8 cellular contexts compared by ENCODE assay signal in the genomic region with DNA sequence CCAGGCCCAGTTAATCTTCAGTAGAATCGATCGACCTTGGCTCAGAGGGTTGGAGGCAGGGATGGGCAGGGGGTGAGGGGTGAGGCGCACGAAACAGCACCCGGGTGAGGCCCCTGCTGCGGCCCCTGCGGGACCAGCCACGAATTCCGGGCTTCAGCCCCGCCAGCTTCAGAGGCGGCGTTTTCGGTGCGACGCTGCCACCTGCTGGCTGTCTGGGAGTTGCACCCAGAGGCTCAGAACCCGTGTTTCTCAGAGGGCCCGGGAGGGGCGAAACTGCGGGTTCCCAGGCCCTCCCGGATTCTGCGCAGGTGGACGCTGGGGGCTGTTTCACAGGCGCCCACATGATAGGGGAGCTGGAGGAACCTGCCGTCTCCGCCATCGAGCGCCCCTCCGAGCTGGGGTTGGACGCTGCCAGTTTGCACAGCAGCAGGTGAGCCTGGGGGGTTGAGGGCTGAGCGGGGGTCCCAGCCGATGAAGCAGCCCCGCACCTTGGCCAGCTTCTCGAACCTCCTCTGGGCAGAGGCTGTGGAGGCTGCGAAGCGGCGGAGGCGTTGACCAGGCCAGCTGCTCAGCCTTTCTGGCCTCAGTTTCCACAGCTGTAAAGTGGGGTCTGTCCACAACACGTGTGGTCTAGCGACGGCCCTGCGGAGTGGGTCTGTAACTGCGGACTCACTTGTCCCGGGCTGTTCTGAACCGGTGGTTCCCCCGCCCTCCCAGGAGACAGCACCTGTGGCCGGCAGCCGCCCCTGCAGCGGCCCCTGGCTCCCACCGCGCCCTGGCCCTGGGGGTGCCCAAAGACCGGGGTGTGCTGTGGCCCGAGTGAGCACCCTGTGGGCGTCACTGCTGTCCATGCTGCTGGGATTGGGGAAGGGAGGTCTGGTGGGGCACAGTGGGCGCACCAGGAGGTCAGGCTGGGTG. TPM values are rescaled to one million over a fixed set of nuclear protein-coding genes. Genes with fewer than 3 reads are reported as not detected.
A peak's percentile ranks its signal among the peaks of the same experiment; 100 is the strongest.
DNase-seq lines count a peak whose midpoint lies in the region; ATAC-seq and TF ChIP-seq lines count a peak whose summit lies in the region.

No MANE protein-coding gene starts in this region.

- H3K4me3 ChIP-seq in HUES48 (ENCODE audit: low read depth, low read length) (peak overlapping the region; percentile 49), PC-9 (no peak overlapping the region), fibroblast of mammary gland (ENCODE audit: control insufficient read depth, low read depth, low read length) (no peak overlapping the region), thoracic aorta (peak overlapping the region; percentile 43)

- POLR2A ChIA-PET in PC-9 (lab: Charles Lee; ENCODE audit: unreplicated experiment), result interaction anchor here (0.6 kb wide), 1 partner anchor 619 kb away, joined by 5 read pairs; no protein-coding TSS in a partner anchor

- DNase-seq in DMS79 treated with DMSO at 0.1 percent for 48 hours (lab: John Stamatoyannopoulos, UW) (peak; percentile 78), PC-9 (peak; percentile 60 to 79), fibroblast of mammary gland (ENCODE audit: low read depth) (peak; percentile 45), non-pigmented ciliary epithelial cell (ENCODE audit: low read depth) (peak; percentile 11), thoracic aorta (ENCODE audit: low spot score) (no peak)
- peak; percentile 84 for DNase-seq in activated T-cell treated with anti-CD3 and anti-CD28 coated beads, Interleukin-2, amount 50 U/mL, for 4 hours

- no peak overlapping the region for H3K27ac ChIP-seq in HUES48 (ENCODE audit: low read depth, low read length)
- H3K27ac ChIP-seq in PC-9, result no peak overlapping the region
- H3K27ac ChIP-seq in thoracic aorta, result no peak overlapping the region

- H4K20me1 ChIP-seq in PC-9 (ENCODE audit: insufficient read depth), result no peaks in the 10 kb centered on the region

- peak overlapping the region; percentile 22; the same call in 1 of the 2 replicates for H3K4me2 ChIP-seq in PC-9

- H3F3A ChIP-seq in PC-9 (ENCODE audit: insufficient read depth, low read depth), result no peaks in the 10 kb centered on the region

- H3K9me2 ChIP-seq in PC-9 (ENCODE audit: insufficient read depth), result no peaks in the 10 kb centered on the region

- H3K79me2 ChIP-seq in PC-9 (ENCODE audit: low read depth), result no peaks in the 10 kb centered on the region

- H3K36me3 ChIP-seq in HUES48 (ENCODE audit: control insufficient read depth, insufficient read depth, low read length) (no peaks in the 10 kb centered on the region), PC-9 (ENCODE audit: low read depth) (no peaks in the 10 kb centered on the region), thoracic aorta (no peaks in the 10 kb centered on the region)

- peak; percentile 50 for ATAC-seq in GM21390 (IDR thresholded peaks at IDR 0.05; ENCODE audit: unreplicated experiment)
- ATAC-seq in activated T-cell treated with anti-CD3 and anti-CD28 coated beads, Interleukin-2, amount 50 U/mL, for 4 hours, result peak; percentile 76 to 80
- no peak for ATAC-seq in thoracic aorta (ENCODE audit: insufficient number of reproducible peaks, low FRiP score, low read depth)

- peak overlapping the region; percentile 85 for H3K4me3 Mint-ChIP-seq in activated T-cell treated with anti-CD3 and anti-CD28 coated beads, Interleukin-2, amount 50 U/mL, for 4 hours

- no peak overlapping the region for H3K9ac ChIP-seq in HUES48 (ENCODE audit: low read depth, low read length)

- H3K36me3 Mint-ChIP-seq in activated T-cell treated with anti-CD3 and anti-CD28 coated beads, Interleukin-2, amount 50 U/mL, for 4 hours (ENCODE audit: insufficient read depth), result peaks cover 3% of the 10 kb centered on the region

- BruUV-seq in PC-9 (replicated peaks; lab: Mats Ljungman, UMichigan), result no TSS peak

- no peak overlapping the region for H2AFZ ChIP-seq in PC-9

- peaks cover 42% of the 10 kb centered on the region for H3K27me3 Mint-ChIP-seq in activated T-cell treated with anti-CD3 and anti-CD28 coated beads, Interleukin-2, amount 50 U/mL, for 4 hours (ENCODE audit: low read depth)

- H3K4me1 Mint-ChIP-seq in activated T-cell treated with anti-CD3 and anti-CD28 coated beads, Interleukin-2, amount 50 U/mL, for 4 hours (ENCODE audit: low read depth), result peaks cover 31% of the 10 kb centered on the region

- H3K4me1 ChIP-seq in HUES48 (ENCODE audit: control insufficient read depth, insufficient read depth, low read length) (peaks cover 12% of the 10 kb centered on the region), PC-9 (replicated peaks; ENCODE audit: insufficient read depth) (no peaks in the 10 kb centered on the region), thoracic aorta (ENCODE audit: control insufficient read depth in 1 of 2, low read depth in 2 of 2) (peaks cover 9 to 26% of the 10 kb centered on the region in 2 donors)

- intact Hi-C loops in PC-9 (cut with micrococcal nuclease; ENCODE audit: unreplicated experiment), result loop anchor here (1.0 to 2.0 kb wide), 4 partner anchors 37 to 187 kb away; no protein-coding TSS in a partner anchor

- peak; percentile 95 for TF ChIP-seq CTCF in PC-9 (conservative IDR thresholded peaks at IDR 0.05)
- peak; percentile 84 for TF ChIP-seq CTCF in fibroblast of mammary gland (conservative IDR thresholded peaks at IDR 0.05; ENCODE audit: control insufficient read depth, insufficient read depth, low read depth, low read length)
- peak; percentile 94 for TF ChIP-seq CTCF in thoracic aorta (IDR thresholded peaks at IDR 0.05)

- H3K9me3 Mint-ChIP-seq in activated T-cell treated with anti-CD3 and anti-CD28 coated beads, Interleukin-2, amount 50 U/mL, for 4 hours, result peaks cover 14% of the 10 kb centered on the region

- CTCF ChIA-PET in PC-9 (lab: Charles Lee), result interaction anchor here (0.7 to 1.5 kb wide), 2 partner anchors 8 to 37 kb away, joined by 3 to 11 read pairs; no protein-coding TSS in a partner anchor

- H3K9me3 ChIP-seq in HUES48 (ENCODE audit: control insufficient read depth, insufficient read depth, low read length), result peaks cover 11% of the 10 kb centered on the region
- H3K9me3 ChIP-seq in PC-9 (ENCODE audit: insufficient read depth, low read depth), result no peaks in the 10 kb centered on the region; the same call in 1 of the 2 replicates
- peaks cover 11% of the 10 kb centered on the region for H3K9me3 ChIP-seq in thoracic aorta

- H3K27me3 ChIP-seq in HUES48 (ENCODE audit: control insufficient read depth, insufficient read depth, low read length), result peaks cover 75% of the 10 kb centered on the region
- H3K27me3 ChIP-seq in PC-9 (ENCODE audit: insufficient read depth, low read depth), result peaks cover 49% of the 10 kb centered on the region
- H3K27me3 ChIP-seq in thoracic aorta (replicated peaks; ENCODE audit: insufficient read depth), result peaks cover 28% of the 10 kb centered on the region

RNA-seq across cellular contexts. Expression of a gene that starts 2.5 kb away (rescaled TPM):
- total RNA-seq in PC-9 (2021) (not detected in 2 replicates), thoracic aorta (not detected)
- not detected for total RNA-seq in activated T-cell treated with anti-CD3 and anti-CD28 coated beads, Interleukin-2, amount 50 U/mL, for 4 hours

RNA-seq across cellular contexts. Expression of a gene that starts 56.8 kb away (rescaled TPM):
- total RNA-seq in PC-9 (2021) (0.20 and 0.22 TPM in 2 replicates), thoracic aorta (10 to 100 TPM; 17.9 to 18.8 TPM)
- 10 to 100 TPM in 2 of 3 donors, 1 to 10 TPM in 1; 6.8 to 16.1 (median 13.3) TPM for total RNA-seq in activated T-cell treated with anti-CD3 and anti-CD28 coated beads, Interleukin-2, amount 50 U/mL, for 4 hours

Comparison
In these comparisons a context has a peak if more than half of its experiments do, and no peak if none do; other contexts are left out.
1. H3K4me3 ChIP-seq: peak in HUES48 (single experiment) and thoracic aorta (single experiment); none in PC-9 (single experiment) and fibroblast of mammary gland (single experiment).
2. Peak in every context shown above with its lines, with median percentiles within 50 percentile points of each other: CTCF ChIP-seq.